12 cellular contexts compared by ENCODE assay signal in genomic region chr1:31101147-31101502, GRCh38. TPM values are rescaled to one million over a fixed set of nuclear protein-coding genes. Genes with fewer than 3 reads are reported as not detected.
DNase-seq lines count a peak whose midpoint lies in the region; ATAC-seq, FAIRE-seq and TF ChIP-seq lines count a peak whose summit lies in the region.
"Had no signal": no experiment of that assay in that cellular context is flagged by ENCODE, and none has a peak within 500 bp of the region (broad histone marks: within the 10 kb centered on the region; RNA-seq: fewer than 3 reads in every experiment).

No MANE protein-coding gene starts in this region.

- peak overlapping the region; percentile 71 for H2BK120ac ChIP-seq in mesenchymal stem cell (ENCODE audit: low read depth, low read length)

- H3K9ac ChIP-seq in BLaER1 treated with 17β-estradiol and CSF1 and Interleukin-3, amounts not matched to agents 10 nM and 100 nM = peak overlapping the region in 2 of 11 experiments; percentile 28 to 32; a peak in 1 of 22 replicates
- peak overlapping the region; percentile 12 for H3K9ac ChIP-seq in mesenchymal stem cell (ENCODE audit: low read length)

- intact Hi-C loops in thyroid gland (cut with DNase I) = no loop called here

- H3K36me3 ChIP-seq in BLaER1 treated with 17β-estradiol and CSF1 and Interleukin-3, amounts not matched to agents 10 nM and 100 nM = no peaks in the 10 kb centered on the region
- H3K36me3 ChIP-seq in bronchial epithelial cell (ENCODE audit: control insufficient read depth, insufficient read depth, low read length) (no peaks in the 10 kb centered on the region), mesenchymal stem cell (ENCODE audit: control insufficient read depth in 1 of 2, insufficient read depth in 2 of 2, low read depth in 1 of 2, low read length in 2 of 2) (no peaks in the 10 kb centered on the region), thyroid gland (no peaks in the 10 kb centered on the region)
- H3K36me3 ChIP-seq: MG63 had no signal

- peak overlapping the region in 4 of 11 experiments; percentile 14 to 55 (median 42); a peak in 7 of 22 replicates for H3K27ac ChIP-seq in BLaER1 treated with 17β-estradiol and CSF1 and Interleukin-3, amounts not matched to agents 10 nM and 100 nM
- H3K27ac ChIP-seq in mesenchymal stem cell (ENCODE audit: low read length, poor library complexity, severe bottlenecking) (peak overlapping the region; percentile 7), thyroid gland (no peak overlapping the region)

- DNase-seq in NCI-H2029 treated with DMSO at 0.1 percent for 48 hours (lab: John Stamatoyannopoulos, UW) (peak; percentile 46), bronchial epithelial cell (ENCODE audit: low read depth) (peak; percentile 54), mesenchymal stem cell (peak; percentile 86), thyroid gland (no peak), NCI-H2171 (lab: John Stamatoyannopoulos, UW) (no peak)
- DNase-seq: Caco-2, MG63, nucleus accumbens had no signal

- H3K14ac ChIP-seq in mesenchymal stem cell (ENCODE audit: low read length in 2 of 2) = no peak overlapping the region

- no peaks in the 10 kb centered on the region for H3K9me3 ChIP-seq in BLaER1 treated with 17β-estradiol and CSF1 and Interleukin-3, amounts not matched to agents 10 nM and 100 nM (replicated peaks in 1 of 11)
- no peaks in the 10 kb centered on the region for H3K9me3 ChIP-seq in mesenchymal stem cell (ENCODE audit: control insufficient read depth, low read length)
- no peaks in the 10 kb centered on the region for H3K9me3 ChIP-seq in thyroid gland
- H3K9me3 ChIP-seq: Caco-2, MG63 had no signal

- TF ChIP-seq CTCF in bronchial epithelial cell (IDR thresholded peaks at IDR 0.05; ENCODE audit: insufficient read depth, low read length, severe bottlenecking) (no peak), thyroid gland (IDR thresholded peaks at IDR 0.05) (no peak)

- no peaks in the 10 kb centered on the region for H4K20me1 ChIP-seq in BLaER1 treated with 17β-estradiol and CSF1 and Interleukin-3, amounts not matched to agents 10 nM and 100 nM

- peak overlapping the region; percentile 88 for H4K8ac ChIP-seq in mesenchymal stem cell (ENCODE audit: low read length)

- no peak overlapping the region for H3K4ac ChIP-seq in mesenchymal stem cell (ENCODE audit: low read depth in 1 of 2, low read length in 2 of 2)

- no peaks in the 10 kb centered on the region for H3K79me1 ChIP-seq in mesenchymal stem cell (replicated peaks; ENCODE audit: low read length, poor library complexity, severe bottlenecking)

- no peak for FAIRE-seq in bronchial epithelial cell (lab: Jason Lieb, UNC)

- peak overlapping the region in 9 of 11 experiments; percentile 1 to 80 (median 64); a peak in 14 of 22 replicates for H3K4me2 ChIP-seq in BLaER1 treated with 17β-estradiol and CSF1 and Interleukin-3, amounts not matched to agents 10 nM and 100 nM
- H3K4me2 ChIP-seq in mesenchymal stem cell (ENCODE audit: low read length, poor library complexity, severe bottlenecking) = no peak overlapping the region

- WGBS in mesenchymal stem cell = no CpG with 5 or more reads among the region's 4 CpGs
- WGBS in thyroid gland, 2 donors = 47 to 60% methylated on average over 4 of the region's 4 CpGs

- H2BK5ac ChIP-seq in mesenchymal stem cell (ENCODE audit: low read depth, low read length, poor library complexity, severe bottlenecking) = no peak overlapping the region

- H3K18ac ChIP-seq in mesenchymal stem cell (ENCODE audit: low read depth in 1 of 2, low read length in 2 of 2) = peak overlapping the region in 1 of 2 experiments; percentile 83

- peaks cover 17 to 49% (median 34%) of the 10 kb centered on the region in 10 experiments for H3K4me1 ChIP-seq in BLaER1 treated with 17β-estradiol and CSF1 and Interleukin-3, amounts not matched to agents 10 nM and 100 nM
- H3K4me1 ChIP-seq in mesenchymal stem cell (ENCODE audit: control insufficient read depth, insufficient read depth, low read depth, low read length) (peaks cover 20% of the 10 kb centered on the region), thyroid gland (peaks cover 0 to 4% of the 10 kb centered on the region in 2 donors)

- H2AFZ ChIP-seq in mesenchymal stem cell (ENCODE audit: low read depth, low read length) = no peak overlapping the region

- H2BK12ac ChIP-seq in mesenchymal stem cell (ENCODE audit: low read length in 2 of 2) = peak overlapping the region in 1 of 2 experiments; percentile 91

- H3K23ac ChIP-seq in mesenchymal stem cell (ENCODE audit: low read length in 2 of 2) = no peak overlapping the region

- no peak overlapping the region for H3K4me3 ChIP-seq in BLaER1 treated with 17β-estradiol and CSF1 and Interleukin-3, amounts not matched to agents 10 nM and 100 nM
- H3K4me3 ChIP-seq in bronchial epithelial cell (ENCODE audit: low read depth, low read length) (no peak overlapping the region), mesenchymal stem cell (ENCODE audit: insufficient read depth in 1 of 2, low read depth in 1 of 2, low read length in 2 of 2) (no peak overlapping the region), thyroid gland (replicated peaks in 1 of 3) (no peak overlapping the region)
- H3K4me3 ChIP-seq: MG63 had no signal

- no peak for TF ChIP-seq POLR2A in thyroid gland (IDR thresholded peaks at IDR 0.05)

- H2AK5ac ChIP-seq in mesenchymal stem cell (ENCODE audit: low read length, severe bottlenecking) = no peak overlapping the region

- H4K91ac ChIP-seq in mesenchymal stem cell (ENCODE audit: low read length) = no peak overlapping the region

- no peak for ATAC-seq in GM19463 (IDR thresholded peaks at IDR 0.05; ENCODE audit: unreplicated experiment)
- no peak for ATAC-seq in HG03354 (IDR thresholded peaks at IDR 0.05; ENCODE audit: poor library complexity, severe bottlenecking, unreplicated experiment)
- ATAC-seq: activated T-helper 17 cell treated with anti-CD3 and anti-CD28 coated beads, Interleukin-2, amount 50 U/mL, for 72 hours had no signal

- H2BK15ac ChIP-seq in mesenchymal stem cell (ENCODE audit: low read depth, poor library complexity, severe bottlenecking) = peak overlapping the region; percentile 85

- H3K27me3 ChIP-seq in BLaER1 treated with 17β-estradiol and CSF1 and Interleukin-3, amounts not matched to agents 10 nM and 100 nM = no peaks in the 10 kb centered on the region
- H3K27me3 ChIP-seq in bronchial epithelial cell (ENCODE audit: control insufficient read depth, insufficient read depth, low read length) = no peaks in the 10 kb centered on the region
- no peaks in the 10 kb centered on the region for H3K27me3 ChIP-seq in mesenchymal stem cell (ENCODE audit: control insufficient read depth in 1 of 2, insufficient read depth in 1 of 2, low read length in 2 of 2)
- no peaks in the 10 kb centered on the region for H3K27me3 ChIP-seq in thyroid gland
- H3K27me3 ChIP-seq: MG63 had no signal

RNA-seq across cellular contexts. Expression of gene PUM1, which starts 35.6 kb away (rescaled TPM):
- 38.7 and 48.6 TPM in 2 replicates for total RNA-seq in bronchial epithelial cell
- 40.3 TPM for polyA plus RNA-seq in mesenchymal stem cell (2013, experiment 1 of 2)
- 38.7 TPM for polyA plus RNA-seq in mesenchymal stem cell (2013, experiment 2 of 2)
- total RNA-seq in thyroid gland = 100 to 1,000 TPM; 118 to 191 (median 132) TPM

Comparison
In these comparisons a context has a peak if more than half of its experiments do, and no peak if none do; other contexts are left out.
1. DNase-seq: peak in NCI-H2029 treated with DMSO at 0.1 percent for 48 hours (single experiment), bronchial epithelial cell (single experiment) and mesenchymal stem cell (single experiment); none in thyroid gland (0 of 2) and NCI-H2171 (single experiment).